ENCODE assay signal across 1 cellular context in the genomic region with DNA sequence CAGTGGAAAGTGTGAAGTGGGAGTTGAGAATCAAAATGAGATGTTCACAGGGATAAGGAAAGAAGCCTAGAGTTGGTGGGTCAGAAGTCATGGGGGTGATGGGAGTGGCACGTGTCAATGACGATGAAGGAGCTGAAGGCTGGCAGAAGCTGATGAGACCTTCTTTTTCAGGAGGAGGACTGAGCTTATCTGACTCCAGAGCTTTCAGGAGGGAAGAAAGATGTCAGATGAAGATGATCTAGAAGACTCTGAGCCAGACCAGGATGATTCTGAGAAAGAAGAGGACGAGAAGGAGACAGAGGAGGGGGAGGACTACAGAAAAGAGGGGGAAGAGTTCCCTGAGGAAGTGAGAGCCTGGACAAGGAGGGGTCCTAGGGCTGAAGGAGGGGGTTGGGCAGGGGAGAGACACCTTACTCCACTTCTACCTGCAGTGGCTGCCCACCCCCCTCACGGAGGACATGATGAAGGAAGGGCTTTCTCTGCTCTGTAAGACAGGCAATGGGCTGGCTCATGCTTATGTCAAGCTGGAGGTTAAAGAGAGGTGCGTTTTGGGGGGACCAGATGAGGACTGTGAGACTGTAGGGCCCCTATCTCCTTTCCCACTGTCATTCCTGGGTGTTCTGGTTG.
TF ChIP-seq lines count a peak whose summit lies in the region.

No MANE protein-coding gene starts in this region.

TF ChIP-seq in K562, 482 proteins besides CTCF, POLR2A, EP300 and RAD21:
- TF ChIP-seq CBFA2T3 (IDR thresholded peaks at IDR 0.05) = peak; percentile 33; the same call in 1 of the 2 replicates
- TF ChIP-seq, protein P1, sequence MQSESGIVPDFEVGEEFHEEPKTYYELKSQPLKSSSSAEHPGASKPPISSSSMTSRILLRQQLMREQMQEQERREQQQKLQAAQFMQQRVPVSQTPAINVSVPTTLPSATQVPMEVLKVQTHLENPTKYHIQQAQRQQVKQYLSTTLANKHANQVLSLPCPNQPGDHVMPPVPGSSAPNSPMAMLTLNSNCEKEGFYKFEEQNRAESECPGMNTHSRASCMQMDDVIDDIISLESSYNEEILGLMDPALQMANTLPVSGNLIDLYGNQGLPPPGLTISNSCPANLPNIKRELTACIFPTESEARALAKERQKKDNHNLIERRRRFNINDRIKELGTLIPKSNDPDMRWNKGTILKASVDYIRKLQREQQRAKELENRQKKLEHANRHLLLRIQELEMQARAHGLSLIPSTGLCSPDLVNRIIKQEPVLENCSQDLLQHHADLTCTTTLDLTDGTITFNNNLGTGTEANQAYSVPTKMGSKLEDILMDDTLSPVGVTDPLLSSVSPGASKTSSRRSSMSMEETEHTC (IDR thresholded peaks at IDR 0.05) = no peak
- TF ChIP-seq ILF3 (IDR thresholded peaks at IDR 0.05; ENCODE audit: borderline replicate concordance) = no peak
- no peak for TF ChIP-seq FOXJ2 (tag; IDR thresholded peaks at IDR 0.05)
- TF ChIP-seq RHOXF2B (CRISPR knock-in tag; conservative IDR thresholded peaks at IDR 0.05) = no peak
- TF ChIP-seq HMG20A (CRISPR knock-in tag; conservative IDR thresholded peaks at IDR 0.05) = no peak
- no peak for TF ChIP-seq ZNF140 (CRISPR knock-in tag; IDR thresholded peaks at IDR 0.05)
- 0 out of 2 replicates have a peak, but pooled peaks have one; percentile 12 for TF ChIP-seq YBX1 (IDR thresholded peaks at IDR 0.05)
- no peak for TF ChIP-seq ZNF23 (CRISPR knock-in tag; IDR thresholded peaks at IDR 0.05)
- no peak for TF ChIP-seq SOX6 (IDR thresholded peaks at IDR 0.05)
- peak in 1 of 2 experiments; percentile 99; a peak in 2 of 4 replicates for TF ChIP-seq ARNT (IDR thresholded peaks at IDR 0.05)
- no peak for TF ChIP-seq ZNF184 (CRISPR knock-in tag; IDR thresholded peaks at IDR 0.05)
- TF ChIP-seq SNAPC5 (CRISPR knock-in tag; IDR thresholded peaks at IDR 0.05) = no peak
- TF ChIP-seq MAFF (IDR thresholded peaks at IDR 0.05; ENCODE audit: low read length) = no peak
- TF ChIP-seq EZH2 (IDR thresholded peaks at IDR 0.05; ENCODE audit: borderline replicate concordance, low read depth, low read length) = no peak
- TF ChIP-seq, protein P2, sequence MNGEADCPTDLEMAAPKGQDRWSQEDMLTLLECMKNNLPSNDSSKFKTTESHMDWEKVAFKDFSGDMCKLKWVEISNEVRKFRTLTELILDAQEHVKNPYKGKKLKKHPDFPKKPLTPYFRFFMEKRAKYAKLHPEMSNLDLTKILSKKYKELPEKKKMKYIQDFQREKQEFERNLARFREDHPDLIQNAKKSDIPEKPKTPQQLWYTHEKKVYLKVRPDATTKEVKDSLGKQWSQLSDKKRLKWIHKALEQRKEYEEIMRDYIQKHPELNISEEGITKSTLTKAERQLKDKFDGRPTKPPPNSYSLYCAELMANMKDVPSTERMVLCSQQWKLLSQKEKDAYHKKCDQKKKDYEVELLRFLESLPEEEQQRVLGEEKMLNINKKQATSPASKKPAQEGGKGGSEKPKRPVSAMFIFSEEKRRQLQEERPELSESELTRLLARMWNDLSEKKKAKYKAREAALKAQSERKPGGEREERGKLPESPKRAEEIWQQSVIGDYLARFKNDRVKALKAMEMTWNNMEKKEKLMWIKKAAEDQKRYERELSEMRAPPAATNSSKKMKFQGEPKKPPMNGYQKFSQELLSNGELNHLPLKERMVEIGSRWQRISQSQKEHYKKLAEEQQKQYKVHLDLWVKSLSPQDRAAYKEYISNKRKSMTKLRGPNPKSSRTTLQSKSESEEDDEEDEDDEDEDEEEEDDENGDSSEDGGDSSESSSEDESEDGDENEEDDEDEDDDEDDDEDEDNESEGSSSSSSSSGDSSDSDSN (IDR thresholded peaks at IDR 0.05; ENCODE audit: borderline replicate concordance in 1 of 2, low read depth in 2 of 2, low read length in 2 of 2) = no peak
- no peak for TF ChIP-seq DACH1 (IDR thresholded peaks at IDR 0.05; ENCODE audit: partially characterized antibody)
- TF ChIP-seq BDP1 (IDR thresholded peaks at IDR 0.05; ENCODE audit: insufficient read depth, insufficient read length) = no peak
- TF ChIP-seq BHLHE40 (IDR thresholded peaks at IDR 0.05; ENCODE audit: low read length) = 0 out of 2 replicates have a peak, but pooled peaks have one; percentile 20
- TF ChIP-seq U2AF1 (optimal IDR thresholded peaks at IDR 0.05; ENCODE audit: low read depth, low read length) = no peak
- TF ChIP-seq SMAD1 (IDR thresholded peaks at IDR 0.05; ENCODE audit: low read depth, low read length, partially characterized antibody) = no peak
- TF ChIP-seq PHB (CRISPR knock-in tag; IDR thresholded peaks at IDR 0.05) = no peak
- TF ChIP-seq NCOA2 (IDR thresholded peaks at IDR 0.05; ENCODE audit: partially characterized antibody in 2 of 2) = no peak
- no peak for TF ChIP-seq ZNF778 (CRISPR knock-in tag; IDR thresholded peaks at IDR 0.05)
